Comparison of ENCODE assay signal across 8 cellular contexts in genomic region chr3:8580434-8580833, GRCh38.
DNase-seq lines count a peak whose midpoint lies in the region; ATAC-seq and TF ChIP-seq lines count a peak whose summit lies in the region.
"Not testable (repeated sequence)": the region's sequence is repeated elsewhere in the genome, so short reads cannot be mapped to it uniquely, and the experiment has no call there.

No MANE protein-coding gene starts in this region.

- H3K4me3 ChIP-seq in IMR-90 (ENCODE audit: insufficient read depth, low read depth, low read length); thoracic aorta: not testable (repeated sequence)

- H3K79me1 ChIP-seq in IMR-90 (ENCODE audit: low read depth in 1 of 2, low read length in 2 of 2) = not testable (repeated sequence)

- not testable (repeated sequence) for H3K36me3 ChIP-seq in IMR-90 (ENCODE audit: control insufficient read depth, insufficient read depth, low read length)
- H3K36me3 ChIP-seq in thoracic aorta = peaks cover 11% of the 10 kb centered on the region

- peak overlapping the region in 1 of 2 experiments; percentile 11; a peak in 1 of 4 replicates for H4K8ac ChIP-seq in IMR-90 (ENCODE audit: low read depth in 2 of 2, low read length in 2 of 2)

- H4K20me1 ChIP-seq in IMR-90 (ENCODE audit: insufficient read depth, low read length) = not testable (repeated sequence)

- peak overlapping the region; percentile 11; the same call in 1 of the 2 replicates for H3K18ac ChIP-seq in IMR-90 (ENCODE audit: low read depth, low read length)

- WGBS in IMR-90 (ENCODE audit: extremely low coverage in 2 of 2, insufficient read length in 1 of 2), 2 experiments = no CpG with 5 or more reads among the region's 5 CpGs

- TF ChIP-seq CTCF in IMR-90 (conservative IDR thresholded peaks at IDR 0.05; ENCODE audit: low read depth, low read length); thoracic aorta (IDR thresholded peaks at IDR 0.05): not testable (repeated sequence)

- peak overlapping the region; percentile 69 for H4K91ac ChIP-seq in IMR-90 (ENCODE audit: insufficient read depth, low read depth, low read length)

- POLR2A ChIA-PET in IMR-90 (lab: Charles Lee; ENCODE audit: unreplicated experiment) = not testable (repeated sequence)

- not testable (repeated sequence) for H3K27me3 ChIP-seq in IMR-90 (ENCODE audit: control insufficient read depth, insufficient read depth, low read length); thoracic aorta (replicated peaks; ENCODE audit: insufficient read depth)

- H2BK20ac ChIP-seq in IMR-90 (ENCODE audit: low read depth, low read length) = peak overlapping the region; percentile 57

- not testable (repeated sequence) for H3K56ac ChIP-seq in IMR-90 (ENCODE audit: extremely low read depth, insufficient read depth, low read length)

- not testable (repeated sequence) for H2BK5ac ChIP-seq in IMR-90 (ENCODE audit: low read depth, low read length, poor library complexity, severe bottlenecking)

- H2BK15ac ChIP-seq in IMR-90 (ENCODE audit: low read depth, low read length) = 0 out of 3 replicates have a peak overlapping the region, but pooled peaks have one; percentile 38

- not testable (repeated sequence) for H3K14ac ChIP-seq in IMR-90 (replicated peaks; ENCODE audit: low read depth, low read length)

- H3K4me1 ChIP-seq in IMR-90 (ENCODE audit: control insufficient read depth, insufficient read depth, low read length) (peaks cover 25% of the 10 kb centered on the region), thoracic aorta (ENCODE audit: control insufficient read depth in 1 of 2, low read depth in 2 of 2) (peaks cover 3 to 13% of the 10 kb centered on the region in 2 donors)

- BruUV-seq in IMR-90 (replicated peaks; lab: Mats Ljungman, UMichigan) = not testable (repeated sequence)

- not testable (repeated sequence) for H2AK9ac ChIP-seq in IMR-90 (replicated peaks; ENCODE audit: low read depth, low read length, poor library complexity)

- not testable (repeated sequence) for H3K9me3 ChIP-seq in IMR-90 (ENCODE audit: control insufficient read depth, insufficient read depth, low read length); thoracic aorta

- ATAC-seq in IMR-90 (ENCODE audit: low read depth); thoracic aorta (ENCODE audit: insufficient number of reproducible peaks, low FRiP score, low read depth): not testable (repeated sequence)

- H3K9ac ChIP-seq in IMR-90 (ENCODE audit: low read depth, low read length) = not testable (repeated sequence)

- peak; percentile 23 for DNase-seq in AG08395 (ENCODE audit: low spot score)
- peak; percentile 69 for DNase-seq in EH (ENCODE audit: low read depth)
- not testable (repeated sequence) for DNase-seq in IMR-90; thoracic aorta (ENCODE audit: low spot score)
- DNase-seq in amniotic epithelial cell (ENCODE audit: low read depth) = peak; percentile 64
- peak; percentile 21 for DNase-seq in fibroblast of gingiva (ENCODE audit: low read depth)
- peak; percentile 53 for DNase-seq in iris pigment epithelial cell (ENCODE audit: low read depth)
- DNase-seq in renal cortical epithelial cell (ENCODE audit: low read depth) = peak; percentile 19

- not testable (repeated sequence) for H3K27ac ChIP-seq in IMR-90 (ENCODE audit: insufficient read depth, low read length)
- peak overlapping the region; percentile 30 to 33 for H3K27ac ChIP-seq in thoracic aorta

- H3K4me2 ChIP-seq in IMR-90 (ENCODE audit: low read depth, low read length) = not testable (repeated sequence)

- in situ Hi-C loops in IMR-90 (cut with MboI; ENCODE audit: low sequenced_read_pairs) = not testable (repeated sequence)

- peak overlapping the region; percentile 38; the same call in 1 of the 2 replicates for H3K4ac ChIP-seq in IMR-90 (ENCODE audit: low read depth, low read length)

- not testable (repeated sequence) for H2AFZ ChIP-seq in IMR-90 (replicated peaks; ENCODE audit: low read length, poor library complexity)

- not testable (repeated sequence) for TF ChIP-seq POLR2A in IMR-90 (IDR thresholded peaks at IDR 0.05; ENCODE audit: low read depth, low read length)

- peak overlapping the region; percentile 51; the same call in 1 of the 2 replicates for H2BK120ac ChIP-seq in IMR-90 (ENCODE audit: low read depth, low read length)

- intact Hi-C loops in IMR-90 (cut with micrococcal nuclease) = not testable (repeated sequence)

- not testable (repeated sequence) for TF ChIP-seq RAD21 in IMR-90 (IDR thresholded peaks at IDR 0.05; ENCODE audit: low read length)

- not testable (repeated sequence) for H4K5ac ChIP-seq in IMR-90 (ENCODE audit: low read depth, low read length)

- peaks cover 19% of the 10 kb centered on the region for H3K9me1 ChIP-seq in IMR-90 (ENCODE audit: insufficient read depth, low read length)

- CTCF ChIA-PET in IMR-90 (lab: Yijun Ruan, JAX) = interaction anchor here (0.6 to 0.7 kb wide), 3 partner anchors 22 to 67 kb away, joined by 3 to 9 read pairs (median 3); no protein-coding TSS in a partner anchor

- not testable (repeated sequence) for H2AK5ac ChIP-seq in IMR-90 (ENCODE audit: low read depth, low read length)

- dilution Hi-C loops in IMR-90 (cut with HindIII; ENCODE audit: low sequenced_read_pairs, unreplicated experiment) = not testable (repeated sequence)

- 0 out of 2 replicates have a peak overlapping the region, but pooled peaks have one; percentile 57 for H3K23ac ChIP-seq in IMR-90 (ENCODE audit: low read depth, low read length)
